ENCODE assay signal across 8 cellular contexts in the genomic region with DNA sequence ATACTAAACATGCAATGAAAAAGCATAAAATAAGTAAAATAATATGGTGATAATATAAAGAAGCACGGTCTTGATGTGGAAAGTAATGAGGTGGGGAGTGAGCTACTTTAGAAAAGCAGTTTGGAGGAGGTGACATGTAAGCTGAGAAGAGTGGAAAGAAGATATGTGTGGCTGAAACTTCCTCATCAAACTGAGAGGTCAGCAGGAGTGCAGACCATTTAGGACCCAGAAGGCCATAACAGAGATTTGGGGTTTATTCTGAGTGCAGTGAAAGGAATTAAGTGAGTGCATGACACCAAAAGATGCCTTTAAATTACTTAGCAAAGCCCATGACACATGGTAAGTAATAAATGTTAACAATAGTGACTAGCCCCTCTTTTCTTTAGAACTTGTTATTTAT. TPM values are rescaled to one million over a fixed set of nuclear protein-coding genes. Genes with fewer than 3 reads are reported as not detected.
DNase-seq lines count a peak whose midpoint lies in the region; ATAC-seq, FAIRE-seq and TF ChIP-seq lines count a peak whose summit lies in the region.

No MANE protein-coding gene starts in this region.

- H3K9me3 Mint-ChIP-seq in CD8-positive, alpha-beta memory T cell, result no peaks in the 10 kb centered on the region
- no peaks in the 10 kb centered on the region for H3K9me3 Mint-ChIP-seq in stimulated activated naive CD8-positive, alpha-beta T cell treated with anti-CD3 and anti-CD28 coated beads, Interleukin-15, amount 100 ng/mL, for 72 hours

- H3K4ac ChIP-seq in H1 (replicated peaks; ENCODE audit: insufficient read length, low read depth, low read length), result no peak overlapping the region

- no peak overlapping the region for H2BK12ac ChIP-seq in H1 (ENCODE audit: low read depth, low read length)

- H3K79me2 ChIP-seq in KMS-11 (ENCODE audit: insufficient read depth, low read depth) (no peaks in the 10 kb centered on the region; the same call in 1 of the 2 replicates), H1 (ENCODE audit: control insufficient read depth in 1 of 2, insufficient read depth in 2 of 2, low read length in 2 of 2) (peaks cover 8 to 40% of the 10 kb centered on the region in 2 experiments)

- no peak for DNase-seq in CD8-positive, alpha-beta memory T cell
- DNase-seq in H1 (ENCODE audit: low read depth in 1 of 2, low spot score in 2 of 2) (no peak), RCC 7860 (ENCODE audit: low spot score) (no peak), Kasumi-1 (lab: John Stamatoyannopoulos, UW) (no peak), small intestine (no peak)
- DNase-seq in stimulated activated naive CD8-positive, alpha-beta T cell treated with anti-CD3 and anti-CD28 coated beads, Interleukin-15, amount 100 ng/mL, for 72 hours, result no peak

- peak overlapping the region; percentile 96 to 98 (median 97) for H3K4me3 Mint-ChIP-seq in CD8-positive, alpha-beta memory T cell
- peak overlapping the region; percentile 95 to 97 for H3K4me3 Mint-ChIP-seq in stimulated activated naive CD8-positive, alpha-beta T cell treated with anti-CD3 and anti-CD28 coated beads, Interleukin-15, amount 100 ng/mL, for 72 hours

- no peak for TF ChIP-seq EP300 in H1 (IDR thresholded peaks at IDR 0.05; ENCODE audit: borderline replicate concordance in 1 of 2, low read depth in 2 of 2, low read length in 2 of 2)

- 83 to 100% methylated on average over 1 of the region's 1 CpG for WGBS in H1 (ENCODE audit: extremely low coverage in 1 of 2, insufficient coverage in 1 of 2, insufficient read length in 1 of 2, insufficient replicate concordance in 2 of 2, low coverage in 1 of 2, low lambda C conversion rate in 2 of 2, missing lambda C conversion rate in 1 of 2), 2 experiments
- 52 to 66% (median 52%) methylated on average over 1 of the region's 1 CpG for WGBS in small intestine, 3 donors

- H2BK120ac ChIP-seq in H1 (replicated peaks; ENCODE audit: low read depth, low read length), result no peak overlapping the region

- H3K14ac ChIP-seq in H1 (ENCODE audit: insufficient read length), result no peak overlapping the region

- TF ChIP-seq RAD21 in H1 (IDR thresholded peaks at IDR 0.05 in 1 of 2, conservative IDR thresholded peaks at IDR 0.05 in 1 of 2; ENCODE audit: low read depth in 2 of 2, low read length in 2 of 2), result no peak

- peak overlapping the region; percentile 83; the same call in 1 of the 2 replicates for H2AFZ ChIP-seq in KMS-11 (ENCODE audit: low read depth)
- no peak overlapping the region for H2AFZ ChIP-seq in H1 (ENCODE audit: low read length)

- peaks cover 42 to 56% (median 47%) of the 10 kb centered on the region in 3 donors for H3K4me1 Mint-ChIP-seq in CD8-positive, alpha-beta memory T cell
- H3K4me1 Mint-ChIP-seq in stimulated activated naive CD8-positive, alpha-beta T cell treated with anti-CD3 and anti-CD28 coated beads, Interleukin-15, amount 100 ng/mL, for 72 hours, result peaks cover 42% of the 10 kb centered on the region

- H3K9me3 ChIP-seq in CD8-positive, alpha-beta memory T cell (ENCODE audit: low read length), result no peaks in the 10 kb centered on the region
- H3K9me3 ChIP-seq in H1 (ENCODE audit: insufficient read depth in 2 of 2, low read depth in 1 of 2, low read length in 1 of 2) (no peaks in the 10 kb centered on the region), small intestine (ENCODE audit: control insufficient read depth, low read depth) (no peaks in the 10 kb centered on the region)

- no peak overlapping the region for H4K91ac ChIP-seq in H1 (replicated peaks; ENCODE audit: insufficient read length, low read length)

- H4K5ac ChIP-seq in H1 (ENCODE audit: insufficient read length, low read depth, low read length), result no peak overlapping the region

- H3K27ac Mint-ChIP-seq in CD8-positive, alpha-beta memory T cell, result peak overlapping the region in 7 of 8 donors; percentile 86 to 95 (median 91)
- peak overlapping the region in 1 of 2 donors; percentile 66 for H3K27ac Mint-ChIP-seq in stimulated activated naive CD8-positive, alpha-beta T cell treated with anti-CD3 and anti-CD28 coated beads, Interleukin-15, amount 100 ng/mL, for 72 hours

- POLR2A ChIA-PET in CD8-positive, alpha-beta memory T cell (lab: Charles Lee), result no interaction called here
- POLR2A ChIA-PET in H1 (lab: Charles Lee; ENCODE audit: partially characterized antibody), result no interaction called here

- peaks cover 14% of the 10 kb centered on the region for H3K23me2 ChIP-seq in H1 (ENCODE audit: low read depth, low read length)

- no peak for TF ChIP-seq CTCF in KMS-11 (conservative IDR thresholded peaks at IDR 0.05; ENCODE audit: low read depth, low read length)
- TF ChIP-seq CTCF in H1 (IDR thresholded peaks at IDR 0.05; ENCODE audit: control extremely low read depth in 1 of 3, insufficient read depth in 1 of 3, low read depth in 1 of 3, low read length in 3 of 3), result no peak

- no peaks in the 10 kb centered on the region for H3K36me3 ChIP-seq in CD8-positive, alpha-beta memory T cell (ENCODE audit: insufficient read depth, low read length)
- no peaks in the 10 kb centered on the region for H3K36me3 ChIP-seq in KMS-11 (ENCODE audit: insufficient read depth)
- no peaks in the 10 kb centered on the region for H3K36me3 ChIP-seq in H1 (ENCODE audit: control insufficient read depth in 2 of 4, insufficient read depth in 4 of 4, low read length in 3 of 4)
- H3K36me3 ChIP-seq in small intestine (ENCODE audit: control insufficient read depth in 2 of 2, insufficient read depth in 2 of 2, low read length in 2 of 2), result no peaks in the 10 kb centered on the region

- no peak overlapping the region for H2AK5ac ChIP-seq in H1 (ENCODE audit: low read depth, low read length)

- peak overlapping the region; percentile 66 for H3K27ac ChIP-seq in CD8-positive, alpha-beta memory T cell (ENCODE audit: low read depth, low read length)
- H3K27ac ChIP-seq in KMS-11 (peak overlapping the region; percentile 22; the same call in 1 of the 2 replicates), H1 (ENCODE audit: low read depth, low read length) (no peak overlapping the region), small intestine (ENCODE audit: low read depth in 1 of 2, low read length in 1 of 2) (no peak overlapping the region)

- H3K27me3 Mint-ChIP-seq in CD8-positive, alpha-beta memory T cell, result no peaks in the 10 kb centered on the region
- H3K27me3 Mint-ChIP-seq in stimulated activated naive CD8-positive, alpha-beta T cell treated with anti-CD3 and anti-CD28 coated beads, Interleukin-15, amount 100 ng/mL, for 72 hours, result no peaks in the 10 kb centered on the region

- H3K18ac ChIP-seq in H1 (ENCODE audit: extremely low read depth, low read length), result no peak overlapping the region

- no peak overlapping the region for H4K8ac ChIP-seq in H1 (ENCODE audit: extremely low read depth, insufficient read depth, low read length)

- H3K4me2 ChIP-seq in KMS-11, result peak overlapping the region; percentile 88
- peak overlapping the region; percentile 82 to 84 for H3K4me2 ChIP-seq in H1 (ENCODE audit: insufficient read depth in 1 of 2, low read depth in 2 of 2, low read length in 2 of 2)

- H3K56ac ChIP-seq in H1 (replicated peaks; ENCODE audit: insufficient read length, low read depth, low read length), result no peak overlapping the region

- H3K4me3 ChIP-seq in CD8-positive, alpha-beta memory T cell (ENCODE audit: low read length), result peak overlapping the region; percentile 86
- H3K4me3 ChIP-seq in KMS-11 (IDR thresholded peaks at IDR 0.05; ENCODE audit: insufficient read depth, low read depth, low read length) (no peak overlapping the region), H1 (ENCODE audit: extremely low read depth in 1 of 4, insufficient read depth in 2 of 4, low read depth in 3 of 4, low read length in 4 of 4) (peak overlapping the region in 3 of 4 experiments; percentile 83 to 96 (median 95); a peak in 4 of 8 replicates), small intestine (ENCODE audit: low read depth in 1 of 2, low read length in 2 of 2) (peak overlapping the region in 1 of 2 donors; percentile 90)

- TF ChIP-seq POLR2A in H1 (IDR thresholded peaks at IDR 0.05; ENCODE audit: control extremely low read depth in 1 of 2, low read depth in 2 of 2, low read length in 2 of 2), result no peak

- FAIRE-seq in H1 (lab: Jason Lieb, UNC), result no peak
- FAIRE-seq in RCC 7860 (lab: Jason Lieb, UNC), result no peak
- no peak for FAIRE-seq in small intestine (lab: Jason Lieb, UNC)

- H3K9ac ChIP-seq in KMS-11 (no peak overlapping the region), H1 (replicated peaks in 1 of 4; ENCODE audit: extremely low read depth in 1 of 4, low read depth in 3 of 4, low read length in 3 of 4) (no peak overlapping the region)

- no peak overlapping the region for H2BK5ac ChIP-seq in H1 (ENCODE audit: low read depth, low read length)

- no peaks in the 10 kb centered on the region for H4K20me1 ChIP-seq in KMS-11 (ENCODE audit: insufficient read depth)
- H4K20me1 ChIP-seq in H1 (replicated peaks in 1 of 2; ENCODE audit: control insufficient read depth in 1 of 2, insufficient read depth in 2 of 2, low read length in 2 of 2), result no peaks in the 10 kb centered on the region

- CTCF ChIA-PET in CD8-positive, alpha-beta memory T cell (lab: Charles Lee), result interaction anchor here (1.2 to 5.4 kb wide), 2 partner anchors 16 to 18 kb away, joined by 4 to 26 read pairs; no protein-coding TSS in a partner anchor
- CTCF ChIA-PET in H1 (lab: Charles Lee; ENCODE audit: partially characterized antibody), result interaction anchor here (1.0 to 2.9 kb wide), 3 partner anchors 16 to 24 kb away, joined by 3 to 30 read pairs (median 3); no protein-coding TSS in a partner anchor

- H3K36me3 Mint-ChIP-seq in CD8-positive, alpha-beta memory T cell, result peaks cover under 1 to 11% (median 2%) of the 10 kb centered on the region in 3 donors

- no peak overlapping the region for H2BK15ac ChIP-seq in H1 (ENCODE audit: low read length)

- peaks cover 32% of the 10 kb centered on the region for H3K4me1 ChIP-seq in CD8-positive, alpha-beta memory T cell (ENCODE audit: insufficient read depth, low read length)
- H3K4me1 ChIP-seq in KMS-11 (ENCODE audit: low read depth, poor library complexity, severe bottlenecking), result peaks cover 24% of the 10 kb centered on the region
- H3K4me1 ChIP-seq in H1 (replicated peaks in 1 of 4; ENCODE audit: control insufficient read depth in 3 of 4, insufficient read depth in 4 of 4, low read length in 3 of 4), result peaks cover 0 to 9% (median 1%) of the 10 kb centered on the region in 4 experiments; a peak in 4 of 7 replicates
- H3K4me1 ChIP-seq in small intestine (ENCODE audit: control insufficient read depth in 2 of 2, insufficient read depth in 1 of 2, low read depth in 1 of 2, low read length in 1 of 2), result peaks cover 3 to 8% of the 10 kb centered on the region in 2 donors

- ATAC-seq in GM21390 (IDR thresholded peaks at IDR 0.05; ENCODE audit: unreplicated experiment), result peak; percentile 40
- ATAC-seq in stimulated activated naive CD8-positive, alpha-beta T cell treated with anti-CD3 and anti-CD28 coated beads, Interleukin-15, amount 100 ng/mL, for 72 hours, result no peak

- no peak overlapping the region for H2BK20ac ChIP-seq in H1 (ENCODE audit: low read length)

- no peaks in the 10 kb centered on the region for H3K27me3 ChIP-seq in CD8-positive, alpha-beta memory T cell (ENCODE audit: insufficient read depth, low read length, poor library complexity, severe bottlenecking)
- no peaks in the 10 kb centered on the region for H3K27me3 ChIP-seq in KMS-11 (ENCODE audit: insufficient read depth, low read depth)
- H3K27me3 ChIP-seq in H1 (replicated peaks in 1 of 4; ENCODE audit: control insufficient read depth in 3 of 4, extremely low read depth in 1 of 4, insufficient read depth in 3 of 4, low read length in 3 of 4), result no peaks in the 10 kb centered on the region
- no peaks in the 10 kb centered on the region for H3K27me3 ChIP-seq in small intestine (ENCODE audit: control insufficient read depth in 2 of 2, insufficient read depth in 2 of 2, low read length in 2 of 2)

- H3K23ac ChIP-seq in H1 (ENCODE audit: insufficient read length), result no peak overlapping the region

- H3K79me1 ChIP-seq in H1 (ENCODE audit: low read depth, low read length), result peaks cover 6% of the 10 kb centered on the region

RNA-seq across cellular contexts. Expression of gene TMEM182, which starts 24.4 kb away (rescaled TPM):
- 1 to 10 TPM; 3.8 to 4.6 TPM for total RNA-seq in CD8-positive, alpha-beta memory T cell
- polyA plus RNA-seq in CD8-positive, alpha-beta memory T cell, result 4.8 TPM
- 3.1 and 4.3 TPM in 2 replicates for total RNA-seq in H1 (2021; fragmentation: NEBNext Ultra II Directional; extraction: Animal tissue kit (Norgen Biotek cat#: 25700))
- polyA plus RNA-seq in H1 (2011; rRNA removed), result 1.8 and 3.1 TPM in 2 replicates
- polyA plus RNA-seq in H1 (2011; cell fraction: cytosol; rRNA removed), result 2.0 TPM
- 2.5 TPM for polyA plus RNA-seq in H1 (2011; cell fraction: nucleus; rRNA removed)
- polyA plus RNA-seq in H1 (2012, experiment 1 of 2), result 3.8 to 5.6 TPM (median 4.5 TPM) in 4 replicates
- 0.67 TPM for polyA plus RNA-seq in H1 (2012, experiment 2 of 2)
- 2.8 TPM for polyA plus RNA-seq in H1 (2013, experiment 1 of 2)
- 2.7 TPM for polyA plus RNA-seq in H1 (2013, experiment 2 of 2)
- 3.7 and 6.0 TPM in 2 replicates for polyA minus RNA-seq in H1 (2011; rRNA and poly(A)+ RNA removed)
- polyA minus RNA-seq in H1 (2011; cell fraction: cytosol; rRNA and poly(A)+ RNA removed), result 2.7 TPM
- polyA minus RNA-seq in H1 (2011; cell fraction: nucleus; rRNA and poly(A)+ RNA removed), result 16.3 TPM
- 1 to 10 TPM in 2 of 3 donors, under 1 TPM in 1; 0.67 to 3.5 (median 2.7) TPM for polyA plus RNA-seq in small intestine

Comparison
In these comparisons a context has a peak if more than half of its experiments do, and no peak if none do; other contexts are left out.
1. H3K27ac ChIP-seq: peak in CD8-positive, alpha-beta memory T cell (single experiment) and KMS-11 (single experiment); none in H1 (single experiment) and small intestine (0 of 2).